Comparison of ENCODE assay signal across 38 cellular contexts in genomic region chr9:37474438-37474837, GRCh38.
"Had no signal": no experiment of that assay in that cellular context is flagged by ENCODE, and none has a peak within 500 bp of the region (broad histone marks: within the 10 kb centered on the region; RNA-seq: fewer than 3 reads in every experiment).

No MANE protein-coding gene starts in this region.

- H3K27ac ChIP-seq: adrenal gland, body of pancreas, brain microvascular endothelial cell, breast epithelium, VCaP had no signal

- H3K27ac Mint-ChIP-seq: activated CD4-positive, alpha-beta memory T cell treated with anti-CD3 and anti-CD28 coated beads for 36 hours; activated CD4-positive, alpha-beta T cell treated with anti-CD3 and anti-CD28 coated beads, Interleukin-2, amount 10 ng/mL, durations not matched to agents 24 days and 14 days; activated CD8-positive, alpha-beta T cell treated with anti-CD3 and anti-CD28 coated beads for 36 hours; activated naive CD4-positive, alpha-beta T cell treated with anti-CD3 and anti-CD28 coated beads for 36 hours; activated naive CD4-positive, alpha-beta T cell treated with anti-CD3 and anti-CD28 coated beads, Interleukin-2, amount 50 U/mL, for 72 hours; activated naive CD8-positive, alpha-beta T cell treated with anti-CD3 and anti-CD28 coated beads for 36 hours; activated T-cell treated with anti-CD3 and anti-CD28 coated beads, Interleukin-2, amount 50 U/mL, for 72 hours; activated T-helper 1 cell treated with anti-CD3 and anti-CD28 coated beads, Interleukin-12 subunit alpha, Interleukin-12 subunit beta, Interleukin-2, Interleukin-4 antibody, amounts not matched to agents 30 ng/mL and 10 ng/mL and 1 ng/mL, durations not matched to agents 14 hours and 24 hours and 36 hours; activated T-helper 17 cell treated with anti-CD3 and anti-CD28 coated beads, Interleukin-2, amount 50 U/mL, for 72 hours; T-helper 1 cell treated with Interleukin-12 subunit alpha and Interleukin-12 subunit beta and Interleukin-4 antibody, amounts not matched to agents 30 μg/mL and 1 μg/mL, for 36 hours; T-helper 2 cell treated with Interferon-gamma antibody and Interleukin-4, amounts not matched to agents 5 μg/mL and 100 μg/mL, for 36 hours had no signal

- H3K4me3 Mint-ChIP-seq: activated CD4-positive, alpha-beta memory T cell treated with anti-CD3 and anti-CD28 coated beads for 36 hours; activated CD4-positive, alpha-beta T cell treated with anti-CD3 and anti-CD28 coated beads, Interleukin-2, amount 10 ng/mL, durations not matched to agents 24 days and 14 days; activated CD8-positive, alpha-beta T cell treated with anti-CD3 and anti-CD28 coated beads for 36 hours; activated naive CD4-positive, alpha-beta T cell treated with anti-CD3 and anti-CD28 coated beads for 36 hours; activated naive CD8-positive, alpha-beta T cell treated with anti-CD3 and anti-CD28 coated beads for 36 hours; activated T-cell treated with anti-CD3 and anti-CD28 coated beads, Interleukin-2, amount 50 U/mL, for 4 hours; activated T-cell treated with anti-CD3 and anti-CD28 coated beads, Interleukin-2, amount 50 U/mL, for 72 hours; activated T-helper 1 cell treated with anti-CD3 and anti-CD28 coated beads, Interleukin-12 subunit alpha, Interleukin-12 subunit beta, Interleukin-2, Interleukin-4 antibody, amounts not matched to agents 30 ng/mL and 10 ng/mL and 1 ng/mL, durations not matched to agents 14 hours and 24 hours and 36 hours; activated T-helper 17 cell treated with anti-CD3 and anti-CD28 coated beads, Interleukin-2, amount 50 U/mL, for 72 hours; T-helper 1 cell treated with Interleukin-12 subunit alpha and Interleukin-12 subunit beta and Interleukin-4 antibody, amounts not matched to agents 30 μg/mL and 1 μg/mL, for 36 hours; T-helper 2 cell treated with Interferon-gamma antibody and Interleukin-4, amounts not matched to agents 5 μg/mL and 100 μg/mL, for 36 hours had no signal

- H3K4me3 ChIP-seq: adrenal gland, body of pancreas, breast epithelium had no signal

- H3K4me1 ChIP-seq: breast epithelium had no signal

- ATAC-seq: activated CD4-positive, CD25-positive, alpha-beta regulatory T cell treated with anti-CD3 and anti-CD28 coated beads, Interleukin-2, amount 50 U/mL, for 24 hours; activated CD8-positive, alpha-beta T cell treated with anti-CD3 and anti-CD28 coated beads for 36 hours; activated naive CD4-positive, alpha-beta T cell treated with anti-CD3 and anti-CD28 coated beads, Interleukin-2, amount 50 U/mL, for 72 hours; activated T-cell treated with anti-CD3 and anti-CD28 coated beads, Interleukin-2, amount 50 U/mL, for 4 hours; activated T-cell treated with anti-CD3 and anti-CD28 coated beads, Interleukin-2, amount 50 U/mL, for 72 hours; activated T-helper 17 cell treated with anti-CD3 and anti-CD28 coated beads, Interleukin-2, amount 50 U/mL, for 72 hours; body of pancreas had no signal

- FAIRE-seq: astrocyte, TTC549 had no signal

- DNase-seq: activated CD4-positive, alpha-beta memory T cell treated with anti-CD3 and anti-CD28 coated beads for 36 hours; activated CD4-positive, alpha-beta T cell treated with anti-CD3 and anti-CD28 coated beads for 1 hour; activated CD4-positive, alpha-beta T cell treated with anti-CD3 and anti-CD28 coated beads for 4 hours; activated CD4-positive, alpha-beta T cell treated with anti-CD3 and anti-CD28 coated beads, Interleukin-2, amount 10 ng/mL, durations not matched to agents 24 days and 14 days; activated CD4-positive, alpha-beta T cell treated with anti-CD3 and anti-CD28 coated beads, Interleukin-2, amount 50 U/mL, for 1 hour; activated CD4-positive, alpha-beta T cell treated with anti-CD3 and anti-CD28 coated beads, Interleukin-2, amount 50 U/mL, for 4 hours; activated CD4-positive, CD25-positive, alpha-beta regulatory T cell; activated CD8-positive, alpha-beta memory T cell treated with anti-CD3 and anti-CD28 coated beads, Interleukin-2, amount 50 U/mL, for 4 hours; activated CD8-positive, alpha-beta T cell treated with anti-CD3 and anti-CD28 coated beads for 36 hours; activated effector memory CD4-positive, alpha-beta T cell treated with anti-CD3 and anti-CD28 coated beads, Interleukin-2, amount 50 U/mL, for 16 hours; activated gamma-delta T cell treated with Interleukin-2 at 50 U/mL for 16 hours; activated naive CD4-positive, alpha-beta T cell; activated naive CD4-positive, alpha-beta T cell treated with anti-CD3 and anti-CD28 coated beads for 36 hours; activated naive CD4-positive, alpha-beta T cell treated with anti-CD3 and anti-CD28 coated beads, Interleukin-2, amount 50 U/mL, for 16 hours; activated naive CD8-positive, alpha-beta T cell treated with anti-CD3 and anti-CD28 coated beads for 36 hours; activated T-cell treated with anti-CD3 and anti-CD28 coated beads for 4 hours; activated T-cell treated with anti-CD3 and anti-CD28 coated beads, Interleukin-2, amount 50 U/mL, for 1 hour; activated T-cell treated with anti-CD3 and anti-CD28 coated beads, Interleukin-2, amount 50 U/mL, for 4 hours; activated T-cell treated with anti-CD3 and anti-CD28 coated beads, Interleukin-2, amount 50 U/mL, for 72 hours; adrenal gland; amniotic stem cell; aorta; body of pancreas; brain microvascular endothelial cell; central memory CD4-positive, alpha-beta T cell; T-helper 1 cell; T-helper 2 cell; T-helper 9 cell had no signal

- H3K36me3 ChIP-seq: adrenal gland, brain microvascular endothelial cell, breast epithelium had no signal

- H3K9me3 ChIP-seq: adrenal gland, body of pancreas, breast epithelium had no signal

- H3K9me3 Mint-ChIP-seq: activated T-helper 17 cell treated with anti-CD3 and anti-CD28 coated beads, Interleukin-2, amount 50 U/mL, for 72 hours had no signal

- H3K27me3 ChIP-seq: adrenal gland, body of pancreas, brain microvascular endothelial cell, breast epithelium had no signal
